8 cellular contexts compared by ENCODE assay signal in genomic region chr12:54352891-54353874, GRCh38. TPM values are rescaled to one million over a fixed set of nuclear protein-coding genes. Genes with fewer than 3 reads are reported as not detected.
DNase-seq lines count a peak whose midpoint lies in the region; ATAC-seq and TF ChIP-seq lines count a peak whose summit lies in the region.

No MANE protein-coding gene starts in this region.

- H3K56ac ChIP-seq in mesendoderm (ENCODE audit: low read length) = peak overlapping the region; percentile 62

- no peaks in the 10 kb centered on the region for H3K9me2 ChIP-seq in PC-9 (ENCODE audit: insufficient read depth)

- H3K23ac ChIP-seq in mesendoderm (ENCODE audit: low read length) = no peak overlapping the region

- ATAC-seq in Right ventricle myocardium inferior = peak; percentile 45
- ATAC-seq in HG02884 (IDR thresholded peaks at IDR 0.05; ENCODE audit: unreplicated experiment) = no peak

- CTCF ChIA-PET in PC-9 (lab: Charles Lee) = interaction anchor here (0.5 to 0.6 kb wide), 2 partner anchors 133 to 134 kb away, joined by 5 to 7 read pairs; no protein-coding TSS in a partner anchor
- CTCF ChIA-PET in GM10248 (lab: Yijun Ruan, JAX) = interaction anchor here (0.8 to 5.4 kb wide), 18 partner anchors 9 to 147 kb away, joined by 3 to 46 read pairs (median 4); partner anchors contain the start of gene COPZ1

- no peak overlapping the region for H2AFZ ChIP-seq in PC-9

- H3K4me2 ChIP-seq in mesendoderm (ENCODE audit: low read length) (no peak overlapping the region), PC-9 (no peak overlapping the region)

- H2BK15ac ChIP-seq in mesendoderm (replicated peaks; ENCODE audit: low read depth) = no peak overlapping the region

- no peak overlapping the region for H3K4ac ChIP-seq in mesendoderm (ENCODE audit: low read depth, low read length)

- H4K8ac ChIP-seq in mesendoderm (ENCODE audit: low read depth, low read length) = no peak overlapping the region

- no peaks in the 10 kb centered on the region for H4K20me1 ChIP-seq in PC-9 (ENCODE audit: insufficient read depth)

- intact Hi-C loops in Right ventricle myocardium inferior (cut with DNase I) (no loop called here), cardiac septum (cut with DNase I) (no loop called here), PC-9 (cut with micrococcal nuclease; ENCODE audit: unreplicated experiment) (no loop called here)

- POLR2A ChIA-PET in PC-9 (lab: Charles Lee; ENCODE audit: unreplicated experiment) (interaction anchor here (0.6 kb wide), 1 partner anchor 35 kb away, joined by 3 read pairs; no protein-coding TSS in a partner anchor), GM10248 (lab: Yijun Ruan, JAX) (interaction anchor here (0.6 to 0.8 kb wide), 2 partner anchors 9 to 73 kb away, joined by 3 to 4 read pairs; partner anchors contain the start of genes CBX5 and HNRNPA1)

- WGBS in mesendoderm (ENCODE audit: extremely low coverage, insufficient coverage, low lambda C conversion rate) = no CpG with 5 or more reads among the region's 1 CpG

- H3K79me1 ChIP-seq in mesendoderm (ENCODE audit: low read length) = no peaks in the 10 kb centered on the region

- H3K27ac ChIP-seq in caudate nucleus (ENCODE audit: low read depth, low read length) (peak overlapping the region; percentile 98), mesendoderm (ENCODE audit: low read depth, low read length) (peak overlapping the region; percentile 31), PC-9 (no peak overlapping the region)

- H3K9ac ChIP-seq in mesendoderm (ENCODE audit: low read length) = peak overlapping the region; percentile 28

- peak overlapping the region; percentile 45 for H3K18ac ChIP-seq in mesendoderm (ENCODE audit: low read length)

- H3K27me3 ChIP-seq in mesendoderm (ENCODE audit: insufficient read depth, low read length, poor library complexity) (no peaks in the 10 kb centered on the region), PC-9 (ENCODE audit: insufficient read depth, low read depth) (no peaks in the 10 kb centered on the region)

- H2BK5ac ChIP-seq in mesendoderm (ENCODE audit: low read length) = no peak overlapping the region

- peaks cover 47% of the 10 kb centered on the region; the same call in 1 of the 2 replicates for H3F3A ChIP-seq in PC-9 (ENCODE audit: insufficient read depth, low read depth)

- TF ChIP-seq CTCF in PC-9 (conservative IDR thresholded peaks at IDR 0.05) = no peak
- no peak for TF ChIP-seq CTCF in GM10248 (IDR thresholded peaks at IDR 0.05; ENCODE audit: control extremely low read depth, extremely low read depth, low read depth, missing control alignments)

- H3K4me3 ChIP-seq in mesendoderm (ENCODE audit: low read length) (no peak overlapping the region), PC-9 (no peak overlapping the region)

- H3K36me3 ChIP-seq in mesendoderm (ENCODE audit: control insufficient read depth, insufficient read depth, low read length) (peaks cover 5% of the 10 kb centered on the region), PC-9 (ENCODE audit: low read depth) (peaks cover 29% of the 10 kb centered on the region)

- DNase-seq in Right ventricle myocardium inferior (ENCODE audit: missing footprints) (no peak), cardiac septum (ENCODE audit: low spot score) (no peak), caudate nucleus (lab: John Stamatoyannopoulos, UW) (peak in 38 of 61 donors; percentile 17 to 76 (median 42)), mesendoderm (no peak), PC-9 (no peak), GM10248 (ENCODE audit: extremely low spot score) (no peak), SKM-1 treated with dmso at 0.1 percent for 144 hours (lab: John Stamatoyannopoulos, UW; ENCODE audit: unreplicated experiment) (no peak)

- H2BK120ac ChIP-seq in mesendoderm (ENCODE audit: low read depth, low read length) = no peak overlapping the region

- no peak overlapping the region for H2AK5ac ChIP-seq in mesendoderm (ENCODE audit: low read length)

- H3K9me3 ChIP-seq in PC-9 (ENCODE audit: insufficient read depth, low read depth) = no peaks in the 10 kb centered on the region

- H3K79me2 ChIP-seq in mesendoderm (ENCODE audit: control insufficient read depth, insufficient read depth, low read length) = no peaks in the 10 kb centered on the region
- H3K79me2 ChIP-seq in PC-9 (ENCODE audit: low read depth) = no peaks in the 10 kb centered on the region

- peaks cover 36% of the 10 kb centered on the region for H3K4me1 ChIP-seq in mesendoderm (ENCODE audit: control insufficient read depth, low read depth, low read length)
- no peaks in the 10 kb centered on the region; the same call in 1 of the 2 replicates for H3K4me1 ChIP-seq in PC-9 (replicated peaks; ENCODE audit: insufficient read depth)

- no TSS peak for BruUV-seq in PC-9 (replicated peaks; lab: Mats Ljungman, UMichigan)

- H4K5ac ChIP-seq in mesendoderm (ENCODE audit: low read length) = no peak overlapping the region

RNA-seq across cellular contexts. Expression of gene GPR84, which starts 11.1 kb away (rescaled TPM):
- 0.22 TPM for total RNA-seq in Right ventricle myocardium inferior
- total RNA-seq in cardiac septum = 0.22 TPM
- polyA plus RNA-seq in mesendoderm (2013, experiment 1 of 2) = not detected
- polyA plus RNA-seq in mesendoderm (2013, experiment 2 of 2) = not detected
- not detected in 2 replicates for total RNA-seq in PC-9 (2021)

RNA-seq across cellular contexts. Expression of gene COPZ1, which starts 28.3 kb away (rescaled TPM):
- 130 TPM for total RNA-seq in Right ventricle myocardium inferior
- total RNA-seq in cardiac septum = 106 TPM
- polyA plus RNA-seq in mesendoderm (2013, experiment 1 of 2) = 105 TPM
- 99.7 TPM for polyA plus RNA-seq in mesendoderm (2013, experiment 2 of 2)
- 232 and 265 TPM in 2 replicates for total RNA-seq in PC-9 (2021)

RNA-seq across cellular contexts. Expression of gene ZNF385A, which starts 31.4 kb away (rescaled TPM):
- total RNA-seq in Right ventricle myocardium inferior (11.6 TPM), cardiac septum (4.8 TPM), PC-9 (2021) (17.2 and 18.0 TPM in 2 replicates)
- 6.6 TPM for polyA plus RNA-seq in mesendoderm (2013, experiment 1 of 2)
- polyA plus RNA-seq in mesendoderm (2013, experiment 2 of 2) = 6.0 TPM

RNA-seq across cellular contexts. Expression of gene NFE2, which starts 52.4 kb away (rescaled TPM):
- total RNA-seq in Right ventricle myocardium inferior (1.1 TPM), cardiac septum (1.2 TPM), PC-9 (2021) (1.5 and 1.7 TPM in 2 replicates)
- polyA plus RNA-seq in mesendoderm (2013, experiment 1 of 2) = 1.4 TPM
- polyA plus RNA-seq in mesendoderm (2013, experiment 2 of 2) = 1.7 TPM

Comparison
In these comparisons a context has a peak if more than half of its experiments do, and no peak if none do; other contexts are left out.
1. DNase-seq: peak in caudate nucleus (38 of 61); none in Right ventricle myocardium inferior (single experiment), cardiac septum (single experiment), mesendoderm (single experiment), PC-9 (0 of 2), GM10248 (single experiment) and SKM-1 treated with dmso at 0.1 percent for 144 hours (single experiment).